8 cellular contexts compared by ENCODE assay signal in the genomic region with DNA sequence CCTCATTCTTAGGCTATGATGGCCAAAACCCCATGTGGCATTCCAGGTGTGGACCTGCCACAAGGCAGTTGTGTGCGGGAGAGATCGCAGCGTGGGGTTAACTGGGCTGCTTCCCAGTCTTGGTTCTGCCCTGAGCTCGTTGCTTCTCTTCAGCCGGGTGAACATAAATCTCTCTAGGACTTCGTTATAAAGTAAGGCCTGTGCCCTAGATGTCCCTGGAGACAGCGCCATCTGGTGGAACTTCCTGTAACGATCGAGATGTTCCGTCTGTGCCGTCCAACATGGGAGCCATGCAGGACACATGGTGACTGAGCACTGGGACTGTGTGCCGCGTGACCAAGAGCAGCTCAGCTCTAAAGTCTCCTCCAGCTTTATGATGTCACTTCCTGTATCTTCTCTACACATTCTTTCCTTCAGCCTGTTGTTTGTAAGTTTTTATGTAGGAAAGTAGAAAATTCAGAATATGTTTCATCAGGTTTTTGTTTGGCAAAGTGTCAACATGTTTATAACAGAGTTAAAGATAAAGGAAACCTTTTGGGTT. TPM values are rescaled to one million over a fixed set of nuclear protein-coding genes. Genes with fewer than 3 reads are reported as not detected.
DNase-seq lines count a peak whose midpoint lies in the region; ATAC-seq lines count a peak whose summit lies in the region.

No MANE protein-coding gene starts in this region.

- H3K4me3 ChIP-seq in HAP-1 = no peak overlapping the region

- H3K27ac Mint-ChIP-seq in activated naive CD4-positive, alpha-beta T cell treated with anti-CD3 and anti-CD28 coated beads, Interleukin-2, amount 10 ng/mL, durations not matched to agents 7 days and 5 days = no peak overlapping the region

- H3K9me3 ChIP-seq in HAP-1 = no peaks in the 10 kb centered on the region

- intact Hi-C loops in Right ventricle myocardium superior (cut with DNase I) = no loop called here

- H3K4me1 ChIP-seq in HAP-1 = peaks cover 20% of the 10 kb centered on the region

- peak; percentile 62 for ATAC-seq in Right ventricle myocardium superior (ENCODE audit: poor library complexity)

- no peaks in the 10 kb centered on the region for H3K27me3 ChIP-seq in HAP-1 (ENCODE audit: low read depth)

- peak; percentile 72 for DNase-seq in GM04504 (ENCODE audit: low read depth)
- peak; percentile 76 to 94 for DNase-seq in HAP-1 (ENCODE audit: low spot score in 2 of 2)
- peak; percentile 72 for DNase-seq in MV-4-11 (lab: John Stamatoyannopoulos, UW)
- peak; percentile 86 for DNase-seq in SK-N-DZ (ENCODE audit: low spot score)
- peak; percentile 83 for DNase-seq in activated naive CD4-positive, alpha-beta T cell treated with anti-CD3 and anti-CD28 coated beads, Interleukin-2, amount 10 ng/mL, durations not matched to agents 7 days and 5 days
- DNase-seq in Right ventricle myocardium superior = peak; percentile 78
- peak; percentile 61 for DNase-seq in renal cortical epithelial cell (ENCODE audit: low read depth)
- no peak for DNase-seq in cortex of kidney (lab: John Stamatoyannopoulos, UW)

- CTCF ChIA-PET in activated naive CD4-positive, alpha-beta T cell treated with anti-CD3 and anti-CD28 coated beads, Interleukin-2, amount 10 ng/mL, durations not matched to agents 7 days and 5 days (lab: Charles Lee) = interaction anchor here (0.7 to 2.2 kb wide), 9 partner anchors 9 to 820 kb away, joined by 3 to 8 read pairs (median 3); no protein-coding TSS in a partner anchor

- no peak overlapping the region for H3K4me3 Mint-ChIP-seq in activated naive CD4-positive, alpha-beta T cell treated with anti-CD3 and anti-CD28 coated beads, Interleukin-2, amount 10 ng/mL, durations not matched to agents 7 days and 5 days

- H3K4me1 Mint-ChIP-seq in activated naive CD4-positive, alpha-beta T cell treated with anti-CD3 and anti-CD28 coated beads, Interleukin-2, amount 10 ng/mL, durations not matched to agents 7 days and 5 days = peaks cover 17% of the 10 kb centered on the region

- peaks cover 2% of the 10 kb centered on the region for H3K9me3 Mint-ChIP-seq in activated naive CD4-positive, alpha-beta T cell treated with anti-CD3 and anti-CD28 coated beads, Interleukin-2, amount 10 ng/mL, durations not matched to agents 7 days and 5 days

- H3K36me3 ChIP-seq in HAP-1 (replicated peaks) = no peaks in the 10 kb centered on the region

- H3K27me3 Mint-ChIP-seq in activated naive CD4-positive, alpha-beta T cell treated with anti-CD3 and anti-CD28 coated beads, Interleukin-2, amount 10 ng/mL, durations not matched to agents 7 days and 5 days = peaks cover 10% of the 10 kb centered on the region

- in situ Hi-C loops in HAP-1 (cut with MboI; ENCODE audit: low sequenced_read_pairs) = no loop called here

- H3K36me3 Mint-ChIP-seq in activated naive CD4-positive, alpha-beta T cell treated with anti-CD3 and anti-CD28 coated beads, Interleukin-2, amount 10 ng/mL, durations not matched to agents 7 days and 5 days = no peaks in the 10 kb centered on the region

RNA-seq across cellular contexts. Expression of a gene that starts 26.8 kb away (rescaled TPM):
- 32.7 and 34.0 TPM in 2 replicates for polyA plus RNA-seq in SK-N-DZ (2014; cell fraction: cytosol; rRNA removed)
- polyA plus RNA-seq in SK-N-DZ (2014; cell fraction: nucleus; rRNA removed) = 16.9 and 24.2 TPM in 2 replicates
- total RNA-seq in Right ventricle myocardium superior (3.1 TPM), renal cortical epithelial cell (9.1 and 18.8 TPM in 2 replicates)

RNA-seq across cellular contexts. Expression of a gene that starts 54.5 kb away (rescaled TPM):
- polyA plus RNA-seq in SK-N-DZ (2014; cell fraction: cytosol; rRNA removed) = 0.05 and 0.12 TPM in 2 replicates
- polyA plus RNA-seq in SK-N-DZ (2014; cell fraction: nucleus; rRNA removed) = 0.09 TPM in 1 of 2 replicates, not detected in the other
- total RNA-seq in Right ventricle myocardium superior = 14.2 TPM
- 4.7 and 6.3 TPM in 2 replicates for total RNA-seq in renal cortical epithelial cell
